In genomic region chr4:40055873-40056721, GRCh38 we compare ENCODE assay signal across 1 cellular context.
TF ChIP-seq lines count a peak whose summit lies in the region.

No MANE protein-coding gene starts in this region.

TF ChIP-seq in HepG2, 621 proteins besides CTCF, POLR2A, EP300 and RAD21 (continued from another document and continues in another):
- TF ChIP-seq ZBED4 (CRISPR knock-in tag; IDR thresholded peaks at IDR 0.05; ENCODE audit: borderline replicate concordance) (no peak), ATF4 (CRISPR knock-in tag; IDR thresholded peaks at IDR 0.05) (no peak; a peak in 1 of 4 replicates), ZNF543 (CRISPR knock-in tag; IDR thresholded peaks at IDR 0.05) (no peak; the same call in none of the 2 replicates), NFKB2 (CRISPR knock-in tag; IDR thresholded peaks at IDR 0.05; ENCODE audit: borderline replicate concordance) (peak; percentile 11; the same call in 1 of the 2 replicates), HMGXB3 (CRISPR knock-in tag; IDR thresholded peaks at IDR 0.05; ENCODE audit: borderline replicate concordance) (no peak), AGO2 (optimal IDR thresholded peaks at IDR 0.05; ENCODE audit: low read depth, low read length) (peak; percentile 90), ZNF414 (CRISPR knock-in tag; IDR thresholded peaks at IDR 0.05) (no peak), ZNF709 (CRISPR knock-in tag; IDR thresholded peaks at IDR 0.05) (no peak; the same call in 1 of the 2 replicates), ZKSCAN1 (IDR thresholded peaks at IDR 0.05; ENCODE audit: low read length) (no peak), ZEB1 (IDR thresholded peaks at IDR 0.05; ENCODE audit: insufficient replicate concordance, low read depth) (peak; percentile 7), ATF6 (CRISPR knock-in tag; conservative IDR thresholded peaks at IDR 0.05) (no peak), TFE3 (CRISPR knock-in tag; IDR thresholded peaks at IDR 0.05) (0 out of 2 replicates have a peak, but pooled peaks have one; percentile 29), ZBTB7B (CRISPR knock-in tag; IDR thresholded peaks at IDR 0.05) (no peak; the same call in 1 of the 2 replicates), PLSCR1 (CRISPR knock-in tag; IDR thresholded peaks at IDR 0.05; ENCODE audit: borderline replicate concordance) (no peak), HNRNPUL1 (IDR thresholded peaks at IDR 0.05; ENCODE audit: low read depth, low read length) (no peak), ZSCAN25 (CRISPR knock-in tag; IDR thresholded peaks at IDR 0.05) (0 out of 2 replicates have a peak, but pooled peaks have one; percentile 2), ZBTB39 (CRISPR knock-in tag; IDR thresholded peaks at IDR 0.05) (no peak), DMTF1 (CRISPR knock-in tag; IDR thresholded peaks at IDR 0.05) (peak; percentile 70; the same call in 1 of the 2 replicates), GZF1 (CRISPR knock-in tag; IDR thresholded peaks at IDR 0.05) (no peak), KDM6A (CRISPR knock-in tag; IDR thresholded peaks at IDR 0.05; ENCODE audit: low read depth) (no peak), ZNF790 (CRISPR knock-in tag; IDR thresholded peaks at IDR 0.05; ENCODE audit: borderline replicate concordance) (no peak), ZNF576 (CRISPR knock-in tag; IDR thresholded peaks at IDR 0.05) (no peak), ZNF546 (CRISPR knock-in tag; conservative IDR thresholded peaks at IDR 0.05) (peak; percentile 17; the same call in 1 of the 2 replicates), TBX2 (CRISPR knock-in tag; IDR thresholded peaks at IDR 0.05; ENCODE audit: borderline replicate concordance) (no peak), HES4 (CRISPR knock-in tag; IDR thresholded peaks at IDR 0.05; ENCODE audit: borderline replicate concordance) (no peak), SP1 (IDR thresholded peaks at IDR 0.05) (no peak), SP1 (CRISPR knock-in tag; IDR thresholded peaks at IDR 0.05) (no peak), ZNF446 (CRISPR knock-in tag; IDR thresholded peaks at IDR 0.05) (no peak), FIP1L1 (IDR thresholded peaks at IDR 0.05; ENCODE audit: borderline replicate concordance, insufficient read depth, low read depth, low read length) (no peak), HNRNPK (IDR thresholded peaks at IDR 0.05; ENCODE audit: low read depth, low read length, poor library complexity, severe bottlenecking) (peak; percentile 59), ZNF251 (CRISPR knock-in tag; IDR thresholded peaks at IDR 0.05) (0 out of 2 replicates have a peak, but pooled peaks have one; percentile 44), SRY (CRISPR knock-in tag; IDR thresholded peaks at IDR 0.05) (no peak; the same call in 1 of the 2 replicates), ZNF792 (CRISPR knock-in tag; IDR thresholded peaks at IDR 0.05) (peak; percentile 46; the same call in 1 of the 2 replicates), ZNF552 (CRISPR knock-in tag; IDR thresholded peaks at IDR 0.05; ENCODE audit: borderline replicate concordance) (no peak), ZNF619 (CRISPR knock-in tag; IDR thresholded peaks at IDR 0.05) (0 out of 2 replicates have a peak, but pooled peaks have one; percentile 31), DPF2 (CRISPR knock-in tag; IDR thresholded peaks at IDR 0.05; ENCODE audit: borderline replicate concordance, low read depth) (no peak), ZNF235 (CRISPR knock-in tag; IDR thresholded peaks at IDR 0.05; ENCODE audit: borderline replicate concordance) (0 out of 2 replicates have a peak, but pooled peaks have one; percentile 7), SRSF4 (IDR thresholded peaks at IDR 0.05; ENCODE audit: low read depth, low read length, poor library complexity, severe bottlenecking) (no peak), ZFP82 (CRISPR knock-in tag; IDR thresholded peaks at IDR 0.05; ENCODE audit: borderline replicate concordance) (peak; percentile 55; the same call in 1 of the 2 replicates)
